ENCODE assay signal across 16 cellular contexts in genomic region chr18:24232814-24233213, GRCh38.
"Had no signal": no experiment of that assay in that cellular context is flagged by ENCODE, and none has a peak within 500 bp of the region (broad histone marks: within the 10 kb centered on the region; RNA-seq: fewer than 3 reads in every experiment).

No MANE protein-coding gene starts in this region.

- H3K36me3 ChIP-seq: brain microvascular endothelial cell, SJCRH30 had no signal

- H3K27ac ChIP-seq: brain microvascular endothelial cell, SJCRH30 had no signal

- H3K9me3 ChIP-seq: SJCRH30, tibial nerve had no signal

- ATAC-seq: activated CD8-positive, alpha-beta memory T cell treated with anti-CD3 and anti-CD28 coated beads, Interleukin-2, amount 10 ng/mL, durations not matched to agents 7 days and 5 days; activated naive CD4-positive, alpha-beta T cell treated with anti-CD3 and anti-CD28 coated beads, Interleukin-2, amount 50 U/mL, for 72 hours; natural killer cell treated with Interleukin-12 subunit alpha and Interleukin-12 subunit beta and Interleukin-15 and Interleukin-18, amount 100 ng/mL, for 72 hours; stimulated activated naive CD8-positive, alpha-beta T cell treated with anti-CD3 and anti-CD28 coated beads, Interleukin-15, Interleukin-2, amounts not matched to agents 100 U/mL and 50 U/mL, for 24 hours had no signal

- DNase-seq: activated CD4-positive, alpha-beta T cell treated with anti-CD3 and anti-CD28 coated beads for 1 hour; activated CD4-positive, alpha-beta T cell treated with anti-CD3 and anti-CD28 coated beads, Interleukin-2, amount 50 U/mL, for 48 hours; activated CD8-positive, alpha-beta memory T cell treated with anti-CD3 and anti-CD28 coated beads, Interleukin-2, amount 10 ng/mL, durations not matched to agents 7 days and 5 days; activated effector memory CD4-positive, alpha-beta T cell treated with Interleukin-2 at 50 U/mL for 16 hours; activated T-cell treated with anti-CD3 and anti-CD28 coated beads, Interleukin-2, amount 50 U/mL, for 24 hours; brain microvascular endothelial cell; cerebellar nuclear complex; kidney glomerular epithelial cell; nucleus accumbens; SJCRH30; stimulated activated CD4-positive, alpha-beta T cell treated with anti-CD3 and anti-CD28 coated beads, Interleukin-2, amount 100 ng/mL, for 48 hours; stimulated activated naive CD8-positive, alpha-beta T cell treated with anti-CD3 and anti-CD28 coated beads, Interleukin-15, Interleukin-2, amounts not matched to agents 100 U/mL and 50 U/mL, for 24 hours; SW 1271 had no signal

- H3K4me3 ChIP-seq: SJCRH30, tibial nerve had no signal

- H3K27me3 ChIP-seq: brain microvascular endothelial cell, SJCRH30, tibial nerve had no signal

- H3K4me1 ChIP-seq: SJCRH30 had no signal
